In genomic region chr14:89856871-89857345, GRCh38 we compare ENCODE assay signal across 19 cellular contexts.
A peak's percentile ranks its signal among the peaks of the same experiment; 100 is the strongest.
DNase-seq lines count a peak whose midpoint lies in the region; ATAC-seq and TF ChIP-seq lines count a peak whose summit lies in the region.
"Had no signal": no experiment of that assay in that cellular context is flagged by ENCODE, and none has a peak within 500 bp of the region (broad histone marks: within the 10 kb centered on the region; RNA-seq: fewer than 3 reads in every experiment).

No MANE protein-coding gene starts in this region.

- no peak overlapping the region for H3K4me3 Mint-ChIP-seq in immature natural killer cell
- H3K4me3 Mint-ChIP-seq: activated CD4-positive, alpha-beta T cell treated with anti-CD3 and anti-CD28 coated beads, Interleukin-2, amount 10 ng/mL, durations not matched to agents 7 days and 5 days; dendritic cell treated with granulocyte-macrophage colony-stimulating factor and Interleukin-4, amounts not matched to agents 40 ng/mL and 50 ng/mL, for 4 days; naive thymus-derived CD4-positive, alpha-beta T cell had no signal

- H3K27me3 ChIP-seq in GM23248 (replicated peaks; ENCODE audit: insufficient read depth) = no peaks in the 10 kb centered on the region
- H3K27me3 ChIP-seq in fibroblast of lung (ENCODE audit: control insufficient read depth, insufficient read depth, low read length) = no peaks in the 10 kb centered on the region
- H3K27me3 ChIP-seq in stomach = no peaks in the 10 kb centered on the region
- no peaks in the 10 kb centered on the region for H3K27me3 ChIP-seq in WERI-Rb-1 (ENCODE audit: insufficient read depth, low read depth, severe bottlenecking)
- H3K27me3 ChIP-seq: BLaER1 treated with 17β-estradiol and CSF1 and Interleukin-3, amounts not matched to agents 10 nM and 100 nM; heart right ventricle had no signal

- H3K27me3 Mint-ChIP-seq in immature natural killer cell (ENCODE audit: low read depth in 3 of 3) = peaks cover 0 to 5% (median 2%) of the 10 kb centered on the region in 3 donors
- H3K27me3 Mint-ChIP-seq: dendritic cell treated with granulocyte-macrophage colony-stimulating factor and Interleukin-4, amounts not matched to agents 40 ng/mL and 50 ng/mL, for 4 days had no signal

- H3K36me3 Mint-ChIP-seq in immature natural killer cell = peaks cover 0 to 6% (median 0%) of the 10 kb centered on the region in 3 donors

- H3K4me3 ChIP-seq in GM23248 (no peak overlapping the region), fibroblast of lung (replicated peaks in 1 of 4; ENCODE audit: control extremely low read depth in 1 of 4, insufficient read depth in 1 of 4, low read depth in 3 of 4, low read length in 4 of 4) (no peak overlapping the region), stomach (no peak overlapping the region), WERI-Rb-1 (ENCODE audit: low read depth, low read length) (no peak overlapping the region)
- H3K4me3 ChIP-seq: BLaER1 treated with 17β-estradiol and CSF1 and Interleukin-3, amounts not matched to agents 10 nM and 100 nM; heart right ventricle had no signal

- intact Hi-C loops in stomach (cut with DNase I; ENCODE audit: low total_unique reads) = no loop called here

- no peaks in the 10 kb centered on the region for H3K79me2 ChIP-seq in GM23248 (ENCODE audit: insufficient read depth)
- no peaks in the 10 kb centered on the region for H3K79me2 ChIP-seq in fibroblast of lung (ENCODE audit: control insufficient read depth, insufficient read depth, low read length)

- no peaks in the 10 kb centered on the region for H3K4me1 Mint-ChIP-seq in immature natural killer cell
- H3K4me1 Mint-ChIP-seq: activated CD4-positive, alpha-beta T cell treated with anti-CD3 and anti-CD28 coated beads, Interleukin-2, amount 10 ng/mL, durations not matched to agents 7 days and 5 days; naive thymus-derived CD4-positive, alpha-beta T cell had no signal

- no peak overlapping the region for H3K4me2 ChIP-seq in GM23248 (ENCODE audit: unreplicated experiment)
- H3K4me2 ChIP-seq in fibroblast of lung (ENCODE audit: extremely low read depth, insufficient read depth, low read length) = no peak overlapping the region

- TF ChIP-seq POLR2A in stomach (IDR thresholded peaks at IDR 0.05) = no peak

- 96 to 97% methylated on average over 1 of the region's 1 CpG for WGBS in GM23248 (ENCODE audit: low coverage in 1 of 2, low lambda C conversion rate in 2 of 2, missing lambda C conversion rate in 2 of 2), 2 experiments
- 31 to 71% (median 42%) methylated on average over 1 of the region's 1 CpG for WGBS in stomach, 5 donors

- H3K9me2 ChIP-seq in GM23248 (ENCODE audit: insufficient read depth) = no peaks in the 10 kb centered on the region

- peaks cover 32% of the 10 kb centered on the region for H3F3A ChIP-seq in GM23248 (ENCODE audit: insufficient read depth)

- no peak overlapping the region for H3K27ac Mint-ChIP-seq in immature natural killer cell
- H3K27ac Mint-ChIP-seq: activated CD4-positive, alpha-beta T cell treated with anti-CD3 and anti-CD28 coated beads, Interleukin-2, amount 10 ng/mL, durations not matched to agents 7 days and 5 days; dendritic cell treated with granulocyte-macrophage colony-stimulating factor and Interleukin-4, amounts not matched to agents 40 ng/mL and 50 ng/mL, for 4 days; naive thymus-derived CD4-positive, alpha-beta T cell had no signal

- TF ChIP-seq CTCF in fibroblast of lung (conservative IDR thresholded peaks at IDR 0.05 in 1 of 2, IDR thresholded peaks at IDR 0.05 in 1 of 2; ENCODE audit: low read depth in 1 of 2, low read length in 2 of 2) (no peak), stomach (IDR thresholded peaks at IDR 0.05) (no peak), WERI-Rb-1 (IDR thresholded peaks at IDR 0.05; ENCODE audit: low read depth, low read length) (no peak)

- H3K4me1 ChIP-seq in GM23248 (ENCODE audit: insufficient read depth) (peaks cover 27% of the 10 kb centered on the region), fibroblast of lung (ENCODE audit: control insufficient read depth, extremely low read depth, insufficient read depth, low read length) (peaks cover 9% of the 10 kb centered on the region), stomach (peaks cover 0 to 31% (median 5%) of the 10 kb centered on the region in 4 donors)

- in situ Hi-C loops in GM23248 (cut with MboI) = no loop called here

- ATAC-seq in SK-N-SH treated with all-trans-retinoic acid at 6 μM for 48 hours (peak; percentile 48; the same call in 1 of the 3 replicates), HG03378 (IDR thresholded peaks at IDR 0.05; ENCODE audit: unreplicated experiment) (no peak), GM18873 (IDR thresholded peaks at IDR 0.05; ENCODE audit: low FRiP score, unreplicated experiment) (no peak)
- ATAC-seq: heart right ventricle; naive thymus-derived CD4-positive, alpha-beta T cell had no signal

- DNase-seq in GM23248 = peak; percentile 65
- peak; percentile 29 to 66 for DNase-seq in fibroblast of lung (ENCODE audit: low read depth in 2 of 2)
- peak; percentile 28 for DNase-seq in stomach
- DNase-seq in immature natural killer cell = no peak
- DNase-seq in WERI-Rb-1 = no peak
- DNase-seq: activated CD4-positive, alpha-beta T cell treated with anti-CD3 and anti-CD28 coated beads, Interleukin-2, amount 10 ng/mL, durations not matched to agents 7 days and 5 days; DMS 273 treated with DMSO at 0.1 percent for 48 hours; heart right ventricle; MM.1S; naive thymus-derived CD4-positive, alpha-beta T cell; NCI-H1694; NCI-H345; NK-92 treated with Interleukin-12 subunit alpha and Interleukin-12 subunit beta, amount 100 ng/mL, for 24 hours; stimulated activated CD8-positive, alpha-beta memory T cell treated with anti-CD3 and anti-CD28 coated beads, Interleukin-4, amount 100 ng/mL, for 48 hours had no signal

- H3K9ac ChIP-seq in GM23248 (no peak overlapping the region), fibroblast of lung (ENCODE audit: insufficient read depth, low read length) (no peak overlapping the region)
- H3K9ac ChIP-seq: BLaER1 treated with 17β-estradiol and CSF1 and Interleukin-3, amounts not matched to agents 10 nM and 100 nM had no signal

- H4K20me1 ChIP-seq in GM23248 (ENCODE audit: insufficient read depth) (no peaks in the 10 kb centered on the region), fibroblast of lung (ENCODE audit: control insufficient read depth, extremely low read depth, insufficient read depth, low read length) (no peaks in the 10 kb centered on the region)
- H4K20me1 ChIP-seq: BLaER1 treated with 17β-estradiol and CSF1 and Interleukin-3, amounts not matched to agents 10 nM and 100 nM had no signal

- H3K27ac ChIP-seq in GM23248 (peak overlapping the region; percentile 72), fibroblast of lung (ENCODE audit: insufficient read depth, low read length) (no peak overlapping the region), stomach (no peak overlapping the region), WERI-Rb-1 (no peak overlapping the region)
- H3K27ac ChIP-seq: BLaER1 treated with 17β-estradiol and CSF1 and Interleukin-3, amounts not matched to agents 10 nM and 100 nM; heart right ventricle had no signal

- no peak for TF ChIP-seq EP300 in stomach (IDR thresholded peaks at IDR 0.05)

- H2AFZ ChIP-seq in GM23248 (no peak overlapping the region), fibroblast of lung (ENCODE audit: low read length) (no peak overlapping the region)

- no peaks in the 10 kb centered on the region for H3K9me3 ChIP-seq in GM23248 (ENCODE audit: low read depth)
- no peaks in the 10 kb centered on the region for H3K9me3 ChIP-seq in fibroblast of lung (ENCODE audit: control insufficient read depth, insufficient read depth, low read depth, low read length)
- peaks cover 0 to 4% (median 0%) of the 10 kb centered on the region in 4 donors for H3K9me3 ChIP-seq in stomach
- H3K9me3 ChIP-seq in WERI-Rb-1 (ENCODE audit: severe bottlenecking) = no peaks in the 10 kb centered on the region

- H3K36me3 ChIP-seq in GM23248 (ENCODE audit: low read depth) (no peaks in the 10 kb centered on the region), fibroblast of lung (ENCODE audit: control insufficient read depth, insufficient read depth, low read length) (no peaks in the 10 kb centered on the region), stomach (no peaks in the 10 kb centered on the region), WERI-Rb-1 (no peaks in the 10 kb centered on the region)
- H3K36me3 ChIP-seq: BLaER1 treated with 17β-estradiol and CSF1 and Interleukin-3, amounts not matched to agents 10 nM and 100 nM; heart right ventricle had no signal

- H3K9me3 Mint-ChIP-seq in immature natural killer cell = peaks cover 0 to 6% (median 0%) of the 10 kb centered on the region in 6 donors
- H3K9me3 Mint-ChIP-seq: dendritic cell treated with granulocyte-macrophage colony-stimulating factor and Interleukin-4, amounts not matched to agents 40 ng/mL and 50 ng/mL, for 4 days had no signal

TF ChIP-seq in SK-N-SH treated with all-trans-retinoic acid at 6 μM for 48 hours, 23 proteins besides CTCF, POLR2A, EP300 and RAD21 (continues in another document):
- TF ChIP-seq CSDC2 (CRISPR knock-in tag; IDR thresholded peaks at IDR 0.05) (no peak), ZNF565 (CRISPR knock-in tag; conservative IDR thresholded peaks at IDR 0.05; ENCODE audit: low read depth) (no peak), ESRRG (CRISPR knock-in tag; IDR thresholded peaks at IDR 0.05) (no peak), ZFP3 (CRISPR knock-in tag; IDR thresholded peaks at IDR 0.05) (no peak), PPARA (CRISPR knock-in tag; IDR thresholded peaks at IDR 0.05; ENCODE audit: borderline replicate concordance) (no peak), SNAI2 (CRISPR knock-in tag; IDR thresholded peaks at IDR 0.05) (no peak), ZNF70 (CRISPR knock-in tag; IDR thresholded peaks at IDR 0.05) (no peak)
- TF ChIP-seq, protein P1, sequence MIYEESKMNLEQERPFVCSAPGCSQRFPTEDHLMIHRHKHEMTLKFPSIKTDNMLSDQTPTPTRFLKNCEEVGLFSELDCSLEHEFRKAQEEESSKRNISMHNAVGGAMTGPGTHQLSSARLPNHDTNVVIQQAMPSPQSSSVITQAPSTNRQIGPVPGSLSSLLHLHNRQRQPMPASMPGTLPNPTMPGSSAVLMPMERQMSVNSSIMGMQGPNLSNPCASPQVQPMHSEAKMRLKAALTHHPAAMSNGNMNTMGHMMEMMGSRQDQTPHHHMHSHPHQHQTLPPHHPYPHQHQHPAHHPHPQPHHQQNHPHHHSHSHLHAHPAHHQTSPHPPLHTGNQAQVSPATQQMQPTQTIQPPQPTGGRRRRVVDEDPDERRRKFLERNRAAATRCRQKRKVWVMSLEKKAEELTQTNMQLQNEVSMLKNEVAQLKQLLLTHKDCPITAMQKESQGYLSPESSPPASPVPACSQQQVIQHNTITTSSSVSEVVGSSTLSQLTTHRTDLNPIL (CRISPR knock-in tag; IDR thresholded peaks at IDR 0.05; ENCODE audit: low read depth) = no peak

Comparison
In these comparisons a context has a peak if more than half of its experiments do, and no peak if none do; other contexts are left out.
1. DNase-seq: peak in GM23248 (single experiment), fibroblast of lung (2 of 2) and stomach (single experiment); none in immature natural killer cell (0 of 3) and WERI-Rb-1 (single experiment).